ENCODE assay signal across 18 cellular contexts in genomic region chr10:120422459-120422858, GRCh38.
DNase-seq lines count a peak whose midpoint lies in the region; ATAC-seq and TF ChIP-seq lines count a peak whose summit lies in the region.
"Had no signal": no experiment of that assay in that cellular context is flagged by ENCODE, and none has a peak within 500 bp of the region (broad histone marks: within the 10 kb centered on the region; RNA-seq: fewer than 3 reads in every experiment).

No MANE protein-coding gene starts in this region.

- DNase-seq in AG04449 (ENCODE audit: low read depth, low spot score), result peak; percentile 81
- peak; percentile 15 for DNase-seq in HS-5 (ENCODE audit: low read depth)
- peak; percentile 86 for DNase-seq in astrocyte of the cerebellum (ENCODE audit: low read depth)
- peak; percentile 96 for DNase-seq in islet precursor cell
- DNase-seq in GM13976 (ENCODE audit: low spot score), result no peak
- no peak for DNase-seq in stimulated activated naive CD4-positive, alpha-beta T cell (lab: John Stamatoyannopoulos, UW)
- no peak for DNase-seq in NCI-H526 (lab: John Stamatoyannopoulos, UW)
- DNase-seq: activated CD8-positive, alpha-beta memory T cell treated with anti-CD3 and anti-CD28 coated beads, Interleukin-2, amount 50 U/mL, for 48 hours; activated naive CD8-positive, alpha-beta T cell treated with anti-CD3 and anti-CD28 coated beads, Interleukin-2, amount 50 U/mL, for 24 hours; DND-41; head of caudate nucleus; NCI-H1694 treated with DMSO at 0.1 percent for 48 hours; pancreas; stimulated activated CD4-positive, alpha-beta T cell treated with anti-CD3 and anti-CD28 coated beads, Interleukin-1b, Interleukin-23, amount 100 ng/mL, for 48 hours had no signal

- TF ChIP-seq CTCF in AG04449 (IDR thresholded peaks at IDR 0.05; ENCODE audit: insufficient read depth, low read length, missing control alignments) (no peak), astrocyte of the cerebellum (IDR thresholded peaks at IDR 0.05; ENCODE audit: low read depth, low read length, missing control alignments) (no peak), GM13976 (IDR thresholded peaks at IDR 0.05; ENCODE audit: borderline replicate concordance, control extremely low read depth, extremely low read depth, insufficient read depth, missing control alignments) (no peak)

- in situ Hi-C loops in astrocyte of the cerebellum (cut with HindIII; ENCODE audit: low sequenced_read_pairs) (no loop called here), GM13976 (cut with MboI; ENCODE audit: low sequenced_read_pairs, unreplicated experiment) (loop anchor here (10.0 kb wide), 1 partner anchor 312 kb away; no protein-coding TSS in a partner anchor)

- POLR2A ChIA-PET in AG04449 (lab: Yijun Ruan, JAX), result interaction anchor here (1.0 kb wide), 1 partner anchor 9 kb away, joined by 3 read pairs; no protein-coding TSS in a partner anchor

- H3K4me3 ChIP-seq in AG04449 (ENCODE audit: low read depth, low read length) (no peak overlapping the region), astrocyte of the cerebellum (ENCODE audit: low read depth, low read length) (no peak overlapping the region)
- H3K4me3 ChIP-seq: HAP-1, pancreas, vagina had no signal

- ATAC-seq in GM21423 (IDR thresholded peaks at IDR 0.05; ENCODE audit: unreplicated experiment), result no peak
- ATAC-seq: activated naive CD8-positive, alpha-beta T cell treated with anti-CD3 and anti-CD28 coated beads, Interleukin-2, amount 50 U/mL, for 24 hours; WTC11 had no signal

- CTCF ChIA-PET in AG04449 (lab: Yijun Ruan, JAX), result interaction anchor here (0.7 to 3.2 kb wide), 31 partner anchors 10 to 501 kb away, joined by 3 to 39 read pairs (median 6); no protein-coding TSS in a partner anchor

Comparison
In these comparisons a context has a peak if more than half of its experiments do, and no peak if none do; other contexts are left out.
1. DNase-seq: peak in AG04449 (single experiment), HS-5 (single experiment), astrocyte of the cerebellum (single experiment) and islet precursor cell (single experiment); none in GM13976 (single experiment), stimulated activated naive CD4-positive, alpha-beta T cell (0 of 6) and NCI-H526 (0 of 2).